ENCODE assay signal across 19 cellular contexts in genomic region chr10:74906631-74907030, GRCh38.
"Had no signal": no experiment of that assay in that cellular context is flagged by ENCODE, and none has a peak within 500 bp of the region (broad histone marks: within the 10 kb centered on the region; RNA-seq: fewer than 3 reads in every experiment).

No MANE protein-coding gene starts in this region.

- ATAC-seq: esophagus mucosa; left colon; mucosa of descending colon; naive thymus-derived CD8-positive, alpha-beta T cell; sciatic nerve; stimulated activated memory B cell treated with anti-CD40 and anti-IgM and Interleukin-4, amounts not matched to agents 10 μg/mL and 1 μg/mL and 100 μg/mL, for 72 hours had no signal

- DNase-seq: effector memory CD4-positive, alpha-beta T cell; heart left ventricle; hippocampal formation; left colon; mammary epithelial cell; mucosa of descending colon; naive thymus-derived CD8-positive, alpha-beta T cell; posterior cingulate gyrus; spleen; stimulated activated CD4-positive, alpha-beta T cell treated with anti-CD3 and anti-CD28 coated beads, Interleukin-15, amount 100 ng/mL, for 24 hours; stimulated activated CD4-positive, alpha-beta T cell treated with anti-CD3 and anti-CD28 coated beads, Interleukin-1b, Interleukin-23, amount 100 ng/mL, for 48 hours; stimulated activated CD4-positive, alpha-beta T cell treated with anti-CD3 and anti-CD28 coated beads, Interleukin-4, amount 100 ng/mL, for 24 hours; tibial artery; upper lobe of left lung had no signal

- H3K27me3 Mint-ChIP-seq: naive thymus-derived CD8-positive, alpha-beta T cell; stimulated activated memory B cell treated with anti-CD40 and anti-IgM and Interleukin-4, amounts not matched to agents 10 μg/mL and 1 μg/mL and 100 μg/mL, for 72 hours; stimulated activated naive CD8-positive, alpha-beta T cell treated with anti-CD3 and anti-CD28 coated beads, Interleukin-15, Interleukin-2, amounts not matched to agents 100 ng/mL and 50 ng/mL, for 24 hours had no signal

- H3K27me3 ChIP-seq: heart left ventricle, spleen, tibial artery, upper lobe of left lung, vagina had no signal

- H3K9me3 Mint-ChIP-seq: naive thymus-derived CD8-positive, alpha-beta T cell; stimulated activated memory B cell treated with anti-CD40 and anti-IgM and Interleukin-4, amounts not matched to agents 10 μg/mL and 1 μg/mL and 100 μg/mL, for 72 hours; stimulated activated naive CD8-positive, alpha-beta T cell treated with anti-CD3 and anti-CD28 coated beads, Interleukin-15, Interleukin-2, amounts not matched to agents 100 ng/mL and 50 ng/mL, for 24 hours had no signal

- H3K36me3 ChIP-seq: heart left ventricle, spleen, tibial artery, upper lobe of left lung, vagina had no signal

- H3K27ac Mint-ChIP-seq: stimulated activated memory B cell treated with anti-CD40 and anti-IgM and Interleukin-4, amounts not matched to agents 10 μg/mL and 1 μg/mL and 100 μg/mL, for 72 hours; stimulated activated naive CD8-positive, alpha-beta T cell treated with anti-CD3 and anti-CD28 coated beads, Interleukin-15, Interleukin-2, amounts not matched to agents 100 ng/mL and 50 ng/mL, for 24 hours had no signal

- H3K4me3 ChIP-seq: heart left ventricle, mucosa of descending colon, spleen, tibial artery, upper lobe of left lung, vagina had no signal

- H3K9me3 ChIP-seq: mucosa of descending colon, spleen, tibial artery, upper lobe of left lung, vagina had no signal

- H3K27ac ChIP-seq: heart left ventricle, spleen, tibial artery, upper lobe of left lung, vagina had no signal

- H3K4me3 Mint-ChIP-seq: stimulated activated memory B cell treated with anti-CD40 and anti-IgM and Interleukin-4, amounts not matched to agents 10 μg/mL and 1 μg/mL and 100 μg/mL, for 72 hours; stimulated activated naive CD8-positive, alpha-beta T cell treated with anti-CD3 and anti-CD28 coated beads, Interleukin-15, Interleukin-2, amounts not matched to agents 100 ng/mL and 50 ng/mL, for 24 hours had no signal
